Comparison of ENCODE assay signal across 8 cellular contexts in genomic region chr1:36397083-36397377, GRCh38. TPM values are rescaled to one million over a fixed set of nuclear protein-coding genes. Genes with fewer than 3 reads are reported as not detected.
DNase-seq lines count a peak whose midpoint lies in the region; ATAC-seq and TF ChIP-seq lines count a peak whose summit lies in the region.

No MANE protein-coding gene starts in this region.

- ATAC-seq in GM21390 (IDR thresholded peaks at IDR 0.05; ENCODE audit: unreplicated experiment) (peak; percentile 21), GM21360 (IDR thresholded peaks at IDR 0.05; ENCODE audit: unreplicated experiment) (no peak), GM19463 (IDR thresholded peaks at IDR 0.05; ENCODE audit: unreplicated experiment) (no peak), HG03139 (IDR thresholded peaks at IDR 0.05; ENCODE audit: unreplicated experiment) (no peak)
- peak; percentile 62 to 68 for ATAC-seq in naive thymus-derived CD8-positive, alpha-beta T cell

- peaks cover 0 to 23% (median 6%) of the 10 kb centered on the region in 3 donors for H3K36me3 Mint-ChIP-seq in naive thymus-derived CD8-positive, alpha-beta T cell

- no peaks in the 10 kb centered on the region for H3K27me3 Mint-ChIP-seq in naive thymus-derived CD8-positive, alpha-beta T cell

- peak overlapping the region in 58 of 59 donors; percentile 63 to 98 (median 92) for H3K27ac ChIP-seq in dorsolateral prefrontal cortex

- no peaks in the 10 kb centered on the region for H3K9me3 Mint-ChIP-seq in naive thymus-derived CD8-positive, alpha-beta T cell

- H3K4me3 Mint-ChIP-seq in naive thymus-derived CD8-positive, alpha-beta T cell, result peak overlapping the region; percentile 89 to 100 (median 98)

- TF ChIP-seq CTCF in LNCaP clone FGC (IDR thresholded peaks at IDR 0.05; ENCODE audit: control insufficient read depth, extremely low read depth, insufficient read depth), result no peak
- no peak for TF ChIP-seq CTCF in dorsolateral prefrontal cortex (IDR thresholded peaks at IDR 0.05 in 54 of 56, conservative IDR thresholded peaks at IDR 0.05 in 2 of 56; ENCODE audit: low read depth in 1 of 56, partially characterized antibody in 56 of 56)

- DNase-seq in LNCaP clone FGC (ENCODE audit: low read depth) (no peak), dorsolateral prefrontal cortex (no peak)
- DNase-seq in naive thymus-derived CD8-positive, alpha-beta T cell, result peak in 4 of 10 donors; percentile 8 to 51 (median 29)
- DNase-seq in activated CD8-positive, alpha-beta memory T cell treated with anti-CD3 and anti-CD28 coated beads, Interleukin-2, amount 50 U/mL, for 4 hours, result no peak

- peak overlapping the region; percentile 79 to 100 (median 99) for H3K27ac Mint-ChIP-seq in naive thymus-derived CD8-positive, alpha-beta T cell

- H3K4me1 Mint-ChIP-seq in naive thymus-derived CD8-positive, alpha-beta T cell, result peaks cover 17 to 59% (median 42%) of the 10 kb centered on the region in 4 donors

- H3K4me3 ChIP-seq in LNCaP clone FGC (ENCODE audit: low read depth, low read length) (peak overlapping the region; percentile 94), dorsolateral prefrontal cortex (peak overlapping the region; percentile 62 to 100 (median 91))

- POLR2A ChIA-PET in naive thymus-derived CD8-positive, alpha-beta T cell (lab: Charles Lee), result interaction anchor here (0.8 to 6.8 kb wide), 10 partner anchors 8 to 90 kb away, joined by 3 to 59 read pairs (median 4); partner anchors contain the start of genes SH3D21 and STK40

- no peaks in the 10 kb centered on the region for H3K27me3 ChIP-seq in dorsolateral prefrontal cortex

- intact Hi-C loops in dorsolateral prefrontal cortex (cut with DNase I), result loop anchor here in 1 of 2 donors (10.0 kb wide), 1 partner anchor 252 kb away; the partner anchor contains the start of gene TRAPPC3

RNA-seq across cellular contexts. Expression of gene LSM10, which starts 0.7 kb away (rescaled TPM):
- 10 to 100 TPM; 20.2 to 48.4 (median 34.9) TPM for total RNA-seq in dorsolateral prefrontal cortex
- 10 to 100 TPM; 40.8 to 47.1 TPM for total RNA-seq in naive thymus-derived CD8-positive, alpha-beta T cell
- polyA plus RNA-seq in naive thymus-derived CD8-positive, alpha-beta T cell, result 100 to 1,000 TPM; 118 to 122 (median 121) TPM

RNA-seq across cellular contexts. Expression of gene STK40, which starts 11.3 kb away (rescaled TPM):
- 10 to 100 TPM; 17.4 to 52.5 (median 29.0) TPM for total RNA-seq in dorsolateral prefrontal cortex
- total RNA-seq in naive thymus-derived CD8-positive, alpha-beta T cell, result 10 to 100 TPM; 46.2 to 47.8 TPM
- 10 to 100 TPM; 21.6 to 31.7 (median 23.6) TPM for polyA plus RNA-seq in naive thymus-derived CD8-positive, alpha-beta T cell

RNA-seq across cellular contexts. Expression of gene OSCP1, which starts 53.2 kb away (rescaled TPM):
- 10 to 100 TPM; 17.0 to 49.3 (median 30.6) TPM for total RNA-seq in dorsolateral prefrontal cortex
- total RNA-seq in naive thymus-derived CD8-positive, alpha-beta T cell, result 1 to 10 TPM; 1.4 to 1.5 TPM
- 1 to 10 TPM in 1 of 3 donors, under 1 TPM in 2; 0.24 to 1.7 (median 0.94) TPM for polyA plus RNA-seq in naive thymus-derived CD8-positive, alpha-beta T cell

Comparison
In these comparisons a context has a peak if more than half of its experiments do, and no peak if none do; other contexts are left out.
1. ATAC-seq: peak in GM21390 (single experiment) and naive thymus-derived CD8-positive, alpha-beta T cell (2 of 2); none in GM21360 (single experiment), GM19463 (single experiment) and HG03139 (single experiment).
2. RNA of gene OSCP1, which starts 53.2 kb away (total RNA-seq): 17.0 to 49.3 TPM in dorsolateral prefrontal cortex; 1.4 to 1.5 TPM in naive thymus-derived CD8-positive, alpha-beta T cell; every median in the first group is over 4 times any median in the second.